Comparison of ENCODE assay signal across 21 cellular contexts in genomic region chr15:90905306-90906180, GRCh38. TPM values are rescaled to one million over a fixed set of nuclear protein-coding genes. Genes with fewer than 3 reads are reported as not detected.
DNase-seq lines count a peak whose midpoint lies in the region; ATAC-seq and TF ChIP-seq lines count a peak whose summit lies in the region.
"Had no signal": no experiment of that assay in that cellular context is flagged by ENCODE, and none has a peak within 500 bp of the region (broad histone marks: within the 10 kb centered on the region; RNA-seq: fewer than 3 reads in every experiment).

No MANE protein-coding gene starts in this region.

- 92 to 98% (median 94%) methylated on average over 24 to 28 of the region's 28 CpGs for WGBS in spleen, 5 donors

- no peaks in the 10 kb centered on the region for H3K9me3 ChIP-seq in spleen
- H3K9me3 ChIP-seq: vagina had no signal

- no peak overlapping the region for H3K27ac ChIP-seq in spleen
- H3K27ac ChIP-seq: KMS-11, vagina had no signal

- H3K4me1 ChIP-seq in spleen = peaks cover 15 to 57% (median 28%) of the 10 kb centered on the region in 6 donors

- H3K4me3 Mint-ChIP-seq in activated naive CD4-positive, alpha-beta T cell treated with anti-CD3 and anti-CD28 coated beads, Interleukin-2, amount 50 U/mL, for 24 hours = no peak overlapping the region
- peak overlapping the region; percentile 13 for H3K4me3 Mint-ChIP-seq in central memory CD8-positive, alpha-beta T cell
- H3K4me3 Mint-ChIP-seq: activated T-cell treated with anti-CD3 and anti-CD28 coated beads, Interleukin-2, amount 50 U/mL, for 4 hours had no signal

- H3K4me3 ChIP-seq in spleen = no peak overlapping the region
- H3K4me3 ChIP-seq: vagina had no signal

- no peaks in the 10 kb centered on the region for H3K9me3 Mint-ChIP-seq in activated naive CD4-positive, alpha-beta T cell treated with anti-CD3 and anti-CD28 coated beads, Interleukin-2, amount 50 U/mL, for 24 hours
- no peaks in the 10 kb centered on the region for H3K9me3 Mint-ChIP-seq in central memory CD8-positive, alpha-beta T cell
- H3K9me3 Mint-ChIP-seq: activated T-cell treated with anti-CD3 and anti-CD28 coated beads, Interleukin-2, amount 50 U/mL, for 4 hours; CD4-positive, alpha-beta memory T cell; naive thymus-derived CD4-positive, alpha-beta T cell had no signal

- peaks cover 11% of the 10 kb centered on the region for H3K36me3 Mint-ChIP-seq in activated naive CD4-positive, alpha-beta T cell treated with anti-CD3 and anti-CD28 coated beads, Interleukin-2, amount 50 U/mL, for 24 hours
- peaks cover 23% of the 10 kb centered on the region for H3K36me3 Mint-ChIP-seq in central memory CD8-positive, alpha-beta T cell (ENCODE audit: insufficient read depth)

- no peaks in the 10 kb centered on the region for H3K27me3 ChIP-seq in spleen (replicated peaks in 1 of 7)
- H3K27me3 ChIP-seq: vagina had no signal

- no peak for TF ChIP-seq POLR2A in spleen (IDR thresholded peaks at IDR 0.05)

- H3K27ac Mint-ChIP-seq in activated naive CD4-positive, alpha-beta T cell treated with anti-CD3 and anti-CD28 coated beads, Interleukin-2, amount 50 U/mL, for 24 hours = peak overlapping the region; percentile 23
- H3K27ac Mint-ChIP-seq in central memory CD8-positive, alpha-beta T cell (ENCODE audit: low read depth) = peak overlapping the region; percentile 29

- intact Hi-C loops in spleen (cut with DNase I; ENCODE audit: low total_unique reads) = no loop called here

- no peaks in the 10 kb centered on the region for H3K27me3 Mint-ChIP-seq in activated naive CD4-positive, alpha-beta T cell treated with anti-CD3 and anti-CD28 coated beads, Interleukin-2, amount 50 U/mL, for 24 hours
- no peaks in the 10 kb centered on the region for H3K27me3 Mint-ChIP-seq in central memory CD8-positive, alpha-beta T cell
- H3K27me3 Mint-ChIP-seq: CD4-positive, alpha-beta memory T cell; naive thymus-derived CD4-positive, alpha-beta T cell had no signal

- no peak for ATAC-seq in central memory CD8-positive, alpha-beta T cell (replicated peaks; ENCODE audit: extremely low read depth, poor library complexity, severe bottlenecking)
- no peak for ATAC-seq in HG03469 (IDR thresholded peaks at IDR 0.05; ENCODE audit: unreplicated experiment)
- ATAC-seq: activated T-cell treated with anti-CD3 and anti-CD28 coated beads, Interleukin-2, amount 50 U/mL, for 4 hours; naive thymus-derived CD4-positive, alpha-beta T cell; SK-N-SH treated with all-trans-retinoic acid at 6 μM for 48 hours had no signal

- no peak for DNase-seq in activated naive CD4-positive, alpha-beta T cell treated with Interleukin-2 at 50 U/mL for 16 hours
- DNase-seq in central memory CD8-positive, alpha-beta T cell (ENCODE audit: low spot score in 2 of 2) = no peak
- peak; percentile 65 for DNase-seq in spleen
- DNase-seq in NCI-H1092 treated with DMSO at 0.1 percent for 48 hours (lab: John Stamatoyannopoulos, UW) = no peak
- DNase-seq: ACHN; activated CD4-positive, alpha-beta T cell treated with anti-CD3 and anti-CD28 coated beads, Interleukin-2, amount 50 U/mL, for 48 hours; activated T-cell treated with anti-CD3 and anti-CD28 coated beads, Interleukin-2, amount 50 U/mL, for 4 hours; aorta; CD4-positive, alpha-beta memory T cell; foreskin melanocyte; mammary epithelial cell; naive thymus-derived CD4-positive, alpha-beta T cell; NCI-H1048; NCI-H2171; NCI-H82; stimulated activated CD4-positive, alpha-beta T cell treated with anti-CD3 and anti-CD28 coated beads, Interleukin-15, amount 100 ng/mL, for 24 hours had no signal

- peaks cover 0 to 62% (median 58%) of the 10 kb centered on the region in 6 donors for H3K36me3 ChIP-seq in spleen

- no peak for TF ChIP-seq CTCF in spleen (IDR thresholded peaks at IDR 0.05 in 8 of 11, conservative IDR thresholded peaks at IDR 0.05 in 3 of 11)

- peaks cover 28% of the 10 kb centered on the region for H3K4me1 Mint-ChIP-seq in activated naive CD4-positive, alpha-beta T cell treated with anti-CD3 and anti-CD28 coated beads, Interleukin-2, amount 50 U/mL, for 24 hours
- peaks cover 24% of the 10 kb centered on the region for H3K4me1 Mint-ChIP-seq in central memory CD8-positive, alpha-beta T cell

RNA-seq across cellular contexts. Expression of gene MAN2A2, which starts 2.4 kb away (rescaled TPM):
- 100 to 1,000 TPM; 105 to 167 (median 120) TPM for total RNA-seq in spleen
- 10 to 100 TPM; 13.7 to 46.1 (median 24.0) TPM for polyA plus RNA-seq in spleen

RNA-seq across cellular contexts. Expression of gene FES, which starts 21.2 kb away (rescaled TPM):
- 100 to 1,000 TPM; 150 to 369 (median 272) TPM for total RNA-seq in spleen
- polyA plus RNA-seq in spleen = 100 to 1,000 TPM in 1 of 3 donors, 10 to 100 TPM in 2; 39.5 to 176 (median 89.2) TPM
- polyA plus RNA-seq: CD4-positive, alpha-beta memory T cell; mammary epithelial cell; naive thymus-derived CD4-positive, alpha-beta T cell had no signal

RNA-seq across cellular contexts. Expression of gene HDDC3, which starts 26.8 kb away (rescaled TPM):
- total RNA-seq in spleen = 10 to 100 TPM; 12.8 to 25.9 (median 18.0) TPM
- polyA plus RNA-seq in spleen = 10 to 100 TPM; 23.9 to 34.5 (median 31.0) TPM

RNA-seq across cellular contexts. Expression of gene UNC45A, which starts 29.5 kb away (rescaled TPM):
- total RNA-seq in spleen = 10 to 100 TPM; 32.8 to 59.5 (median 42.6) TPM
- 10 to 100 TPM; 32.2 to 43.6 (median 32.8) TPM for polyA plus RNA-seq in spleen

RNA-seq across cellular contexts. Expression of gene FURIN, which starts 37.2 kb away (rescaled TPM):
- 100 to 1,000 TPM in 2 of 7 donors, 10 to 100 TPM in 5; 62.0 to 139 (median 86.8) TPM for total RNA-seq in spleen
- polyA plus RNA-seq in spleen = 10 to 100 TPM in 2 of 3 donors, 1 to 10 TPM in 1; 10.0 to 33.3 (median 10.9) TPM
